ENCODE assay signal across 8 cellular contexts in genomic region chr13:109785892-109786450, GRCh38. TPM values are rescaled to one million over a fixed set of nuclear protein-coding genes. Genes with fewer than 3 reads are reported as not detected.
DNase-seq lines count a peak whose midpoint lies in the region; ATAC-seq and TF ChIP-seq lines count a peak whose summit lies in the region.

No MANE protein-coding gene starts in this region.

- CTCF ChIA-PET in CD8-positive, alpha-beta memory T cell (lab: Charles Lee), result no interaction called here
- CTCF ChIA-PET in naive thymus-derived CD4-positive, alpha-beta T cell (lab: Charles Lee), result no interaction called here

- no peak overlapping the region; the same call in 1 of the 2 replicates for H2AFZ ChIP-seq in Loucy (ENCODE audit: low read length)

- H3K4me1 ChIP-seq in CD8-positive, alpha-beta memory T cell (ENCODE audit: insufficient read depth, low read length), result peaks cover 8% of the 10 kb centered on the region
- H3K4me1 ChIP-seq in Loucy (ENCODE audit: insufficient read depth, low read length, poor library complexity, severe bottlenecking) (peaks cover 15% of the 10 kb centered on the region), colonic mucosa (peaks cover 4% of the 10 kb centered on the region)
- H3K4me1 ChIP-seq in naive thymus-derived CD4-positive, alpha-beta T cell (ENCODE audit: control insufficient read depth in 2 of 2, insufficient read depth in 2 of 2, low read length in 2 of 2), result peaks cover 0 to 10% of the 10 kb centered on the region in 2 donors

- H3K9me2 ChIP-seq in Loucy (replicated peaks; ENCODE audit: low read depth, low read length), result no peaks in the 10 kb centered on the region

- no peaks in the 10 kb centered on the region for H3K27me3 ChIP-seq in CD8-positive, alpha-beta memory T cell (ENCODE audit: insufficient read depth, low read length, poor library complexity, severe bottlenecking)
- H3K27me3 ChIP-seq in Loucy (ENCODE audit: insufficient read depth, low read length, poor library complexity, severe bottlenecking) (no peaks in the 10 kb centered on the region), colonic mucosa (no peaks in the 10 kb centered on the region)
- no peaks in the 10 kb centered on the region for H3K27me3 ChIP-seq in naive thymus-derived CD4-positive, alpha-beta T cell (ENCODE audit: control insufficient read depth in 2 of 2, insufficient read depth in 2 of 2, low read length in 2 of 2)

- peak in 2 of 5 donors; percentile 12 to 57 for DNase-seq in CD8-positive, alpha-beta memory T cell
- DNase-seq in colonic mucosa (no peak), SIG-M5 treated with dmso at 0.1 percent for 504 hours (lab: John Stamatoyannopoulos, UW; ENCODE audit: unreplicated experiment) (no peak), occipital lobe (lab: John Stamatoyannopoulos, UW) (no peak), GM13976 (ENCODE audit: low spot score) (no peak)
- no peak for DNase-seq in naive thymus-derived CD4-positive, alpha-beta T cell

- POLR2A ChIA-PET in CD8-positive, alpha-beta memory T cell (lab: Charles Lee), result no interaction called here
- POLR2A ChIA-PET in naive thymus-derived CD4-positive, alpha-beta T cell (lab: Charles Lee), result interaction anchor here (0.8 to 1.3 kb wide), 2 partner anchors 28 to 42 kb away, joined by 3 to 4 read pairs; no protein-coding TSS in a partner anchor

- no peaks in the 10 kb centered on the region for H3F3A ChIP-seq in Loucy (ENCODE audit: low read depth)

- no peaks in the 10 kb centered on the region for H3K9me3 ChIP-seq in CD8-positive, alpha-beta memory T cell (ENCODE audit: low read length)
- H3K9me3 ChIP-seq in Loucy (ENCODE audit: insufficient read depth, low read depth, low read length) (no peaks in the 10 kb centered on the region), colonic mucosa (no peaks in the 10 kb centered on the region)
- H3K9me3 ChIP-seq in naive thymus-derived CD4-positive, alpha-beta T cell (ENCODE audit: control insufficient read depth in 2 of 3, low read length in 3 of 3), result no peaks in the 10 kb centered on the region

- peak overlapping the region; percentile 61 to 90 (median 72) for H3K4me3 Mint-ChIP-seq in CD8-positive, alpha-beta memory T cell
- H3K4me3 Mint-ChIP-seq in naive thymus-derived CD4-positive, alpha-beta T cell, result peak overlapping the region; percentile 64 to 90 (median 76)

- intact Hi-C loops in colonic mucosa (cut with DNase I), result loop anchor here (10.0 kb wide), 1 partner anchor 451 kb away; no protein-coding TSS in a partner anchor
- intact Hi-C loops in naive thymus-derived CD4-positive, alpha-beta T cell (cut with micrococcal nuclease), result loop anchor here (1.0 to 5.0 kb wide), 11 partner anchors 8 to 1571 kb away; partner anchors contain the start of genes ABHD13 (in 1 of the 2), LIG4 (in 1 of the 2), RAB20 (in 1 of the 2) and TNFSF13B (in 1 of the 2)

- no peak overlapping the region for H3K27ac ChIP-seq in CD8-positive, alpha-beta memory T cell (ENCODE audit: low read depth, low read length)
- peak overlapping the region; percentile 59 for H3K27ac ChIP-seq in colonic mucosa
- peak overlapping the region; percentile 65 for H3K27ac ChIP-seq in naive thymus-derived CD4-positive, alpha-beta T cell (ENCODE audit: low read depth, low read length)

- H3K27ac Mint-ChIP-seq in CD8-positive, alpha-beta memory T cell, result peak overlapping the region in 5 of 8 donors; percentile 54 to 88 (median 70)
- peak overlapping the region in 6 of 9 donors; percentile 75 to 95 (median 84) for H3K27ac Mint-ChIP-seq in naive thymus-derived CD4-positive, alpha-beta T cell

- peaks cover 6 to 15% of the 10 kb centered on the region in 2 donors for H3K27me3 Mint-ChIP-seq in CD8-positive, alpha-beta memory T cell
- peaks cover 0 to 30% (median 0%) of the 10 kb centered on the region in 5 donors for H3K27me3 Mint-ChIP-seq in naive thymus-derived CD4-positive, alpha-beta T cell

- no peak overlapping the region for H3K4me3 ChIP-seq in CD8-positive, alpha-beta memory T cell (ENCODE audit: low read length)
- H3K4me3 ChIP-seq in Loucy (ENCODE audit: low read length, poor library complexity, severe bottlenecking) (peak overlapping the region; percentile 71), colonic mucosa (peak overlapping the region; percentile 60)
- H3K4me3 ChIP-seq in naive thymus-derived CD4-positive, alpha-beta T cell (ENCODE audit: low read length), result peak overlapping the region; percentile 50

- TF ChIP-seq CTCF in Loucy (conservative IDR thresholded peaks at IDR 0.05; ENCODE audit: low read length) (no peak), colonic mucosa (IDR thresholded peaks at IDR 0.05) (no peak), GM13976 (IDR thresholded peaks at IDR 0.05; ENCODE audit: borderline replicate concordance, control extremely low read depth, extremely low read depth, insufficient read depth, missing control alignments) (no peak)

- H3K9me3 Mint-ChIP-seq in CD8-positive, alpha-beta memory T cell, result no peaks in the 10 kb centered on the region
- peaks cover 0 to 2% (median 0%) of the 10 kb centered on the region in 11 donors for H3K9me3 Mint-ChIP-seq in naive thymus-derived CD4-positive, alpha-beta T cell

- H3K4me1 Mint-ChIP-seq in CD8-positive, alpha-beta memory T cell, result peaks cover 8 to 20% (median 10%) of the 10 kb centered on the region in 3 donors
- peaks cover 15 to 33% (median 25%) of the 10 kb centered on the region in 7 donors for H3K4me1 Mint-ChIP-seq in naive thymus-derived CD4-positive, alpha-beta T cell

- H3K79me2 ChIP-seq in Loucy (ENCODE audit: insufficient read depth, low read length), result no peaks in the 10 kb centered on the region

- peak overlapping the region; percentile 66 for H3K4me2 ChIP-seq in Loucy (ENCODE audit: low read depth, low read length, poor library complexity, severe bottlenecking)

- peaks cover 0 to 7% (median 0%) of the 10 kb centered on the region in 3 donors for H3K36me3 Mint-ChIP-seq in CD8-positive, alpha-beta memory T cell
- H3K36me3 Mint-ChIP-seq in naive thymus-derived CD4-positive, alpha-beta T cell, result peaks cover 0 to 4% (median 0%) of the 10 kb centered on the region in 5 donors

- H3K36me3 ChIP-seq in CD8-positive, alpha-beta memory T cell (ENCODE audit: insufficient read depth, low read length), result no peaks in the 10 kb centered on the region
- H3K36me3 ChIP-seq in Loucy (ENCODE audit: insufficient read depth, low read length) (no peaks in the 10 kb centered on the region), colonic mucosa (no peaks in the 10 kb centered on the region)
- H3K36me3 ChIP-seq in naive thymus-derived CD4-positive, alpha-beta T cell (ENCODE audit: control insufficient read depth in 2 of 3, insufficient read depth in 3 of 3, low read length in 3 of 3), result peaks cover 0 to 11% (median 3%) of the 10 kb centered on the region in 3 experiments

- H4K20me1 ChIP-seq in Loucy (ENCODE audit: insufficient read depth, low read length, poor library complexity, severe bottlenecking), result no peaks in the 10 kb centered on the region

- H3K9ac ChIP-seq in Loucy (ENCODE audit: low read depth, low read length, poor library complexity, severe bottlenecking), result no peak overlapping the region
- H3K9ac ChIP-seq in colonic mucosa (ENCODE audit: low read depth in 2 of 2, low read length in 2 of 2), result peak overlapping the region; percentile 63 to 72

- in situ Hi-C loops in GM13976 (cut with MboI; ENCODE audit: low sequenced_read_pairs, unreplicated experiment), result no loop called here

- ATAC-seq in GM19467 (IDR thresholded peaks at IDR 0.05; ENCODE audit: unreplicated experiment), result peak; percentile 0
- ATAC-seq in naive thymus-derived CD4-positive, alpha-beta T cell, result peak; percentile 17

RNA-seq across cellular contexts. Expression of gene IRS2, which starts 0.4 kb away (rescaled TPM):
- total RNA-seq in CD8-positive, alpha-beta memory T cell, result 1 to 10 TPM; 1.7 to 2.1 TPM
- 2.3 TPM for polyA plus RNA-seq in CD8-positive, alpha-beta memory T cell
- total RNA-seq in colonic mucosa (10 to 100 TPM in 1 of 2 donors, 1 to 10 TPM in 1; 6.7 to 23.0 TPM), occipital lobe (12.8 TPM)
- 10 to 100 TPM in 4 of 5 experiments, 1 to 10 TPM in 1; 3.8 to 94.9 (median 26.9) TPM for total RNA-seq in naive thymus-derived CD4-positive, alpha-beta T cell
- 1 to 10 TPM; 2.7 to 2.9 TPM for polyA plus RNA-seq in naive thymus-derived CD4-positive, alpha-beta T cell
